Comparison of ENCODE assay signal across 8 cellular contexts in the genomic region with DNA sequence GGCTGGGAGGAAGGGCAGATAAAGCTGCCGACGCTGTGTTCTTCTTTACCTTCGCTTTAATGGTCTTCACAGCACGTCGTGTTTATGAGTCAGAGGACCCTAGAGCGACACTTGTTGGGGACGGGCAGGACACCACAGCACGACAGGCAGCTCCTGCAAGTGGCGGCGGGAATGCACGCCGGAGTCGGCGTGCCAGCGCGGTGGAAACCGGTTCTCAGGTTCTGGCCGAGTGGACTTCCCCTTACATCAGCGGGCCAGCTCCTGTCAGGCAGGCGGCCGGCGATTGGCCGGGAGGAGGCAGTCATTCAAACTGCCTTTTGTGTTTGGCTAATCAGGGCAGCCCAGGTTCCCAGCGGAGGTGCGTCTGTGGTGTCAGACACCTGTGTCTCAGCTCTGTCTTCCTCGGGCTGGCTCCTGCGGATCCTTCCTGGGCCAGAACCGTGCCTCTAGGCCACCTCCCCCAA.
DNase-seq lines count a peak whose midpoint lies in the region; ATAC-seq, FAIRE-seq and TF ChIP-seq lines count a peak whose summit lies in the region.

No MANE protein-coding gene starts in this region.

- 1 to 23% (median 9%) methylated on average over 28 of the region's 28 CpGs for WGBS in small intestine, 3 donors

- TF ChIP-seq CTCF in GM13976 (IDR thresholded peaks at IDR 0.05; ENCODE audit: borderline replicate concordance, control extremely low read depth, extremely low read depth, insufficient read depth, missing control alignments) (no peak), cardiac fibroblast (IDR thresholded peaks at IDR 0.05; ENCODE audit: low read depth, low read length) (peak; percentile 16)

- H3K27ac ChIP-seq in small intestine (ENCODE audit: low read depth in 1 of 2, low read length in 1 of 2), result peak overlapping the region; percentile 89

- H3K4me3 ChIP-seq in cardiac fibroblast (replicated peaks in 1 of 2; ENCODE audit: low read depth in 2 of 2, low read length in 2 of 2) (peak overlapping the region; percentile 34 to 49), small intestine (ENCODE audit: low read depth in 1 of 2, low read length in 2 of 2) (peak overlapping the region; percentile 21 to 71)

- peaks cover 2 to 6% of the 10 kb centered on the region in 2 donors for H3K4me1 ChIP-seq in small intestine (ENCODE audit: control insufficient read depth in 2 of 2, insufficient read depth in 1 of 2, low read depth in 1 of 2, low read length in 1 of 2)

- in situ Hi-C loops in GM13976 (cut with MboI; ENCODE audit: low sequenced_read_pairs, unreplicated experiment), result no loop called here

- no peak for FAIRE-seq in small intestine (lab: Jason Lieb, UNC)

- peak; percentile 85 for DNase-seq in GM13976 (ENCODE audit: low spot score)
- DNase-seq in NCI-H526 treated with DMSO at 0.1 percent for 48 hours (lab: John Stamatoyannopoulos, UW), result peak; percentile 66
- peak; percentile 42 to 55 for DNase-seq in cardiac fibroblast (ENCODE audit: low read depth in 2 of 2)
- DNase-seq in islet precursor cell, result peak; percentile 99
- DNase-seq in small intestine, result peak; percentile 97
- DNase-seq in NK-92 treated with Interleukin-12 subunit alpha and Interleukin-12 subunit beta, amount 100 ng/mL, for 24 hours (lab: John Stamatoyannopoulos, UW), result no peak

- no peaks in the 10 kb centered on the region for H3K27me3 ChIP-seq in small intestine (ENCODE audit: control insufficient read depth in 2 of 2, insufficient read depth in 2 of 2, low read length in 2 of 2)

- no peaks in the 10 kb centered on the region for H3K9me3 ChIP-seq in small intestine (ENCODE audit: control insufficient read depth, low read depth)

- H3K36me3 ChIP-seq in small intestine (ENCODE audit: control insufficient read depth in 2 of 2, insufficient read depth in 2 of 2, low read length in 2 of 2), result no peaks in the 10 kb centered on the region

- peak; percentile 87 for ATAC-seq in HG02678 (IDR thresholded peaks at IDR 0.05; ENCODE audit: unreplicated experiment)
- ATAC-seq in GM21786 (IDR thresholded peaks at IDR 0.05; ENCODE audit: unreplicated experiment), result no peak
